Comparison of ENCODE assay signal across 18 cellular contexts in genomic region chrX:13190051-13190450, GRCh38.
DNase-seq lines count a peak whose midpoint lies in the region; ATAC-seq and TF ChIP-seq lines count a peak whose summit lies in the region.
"Had no signal": no experiment of that assay in that cellular context is flagged by ENCODE, and none has a peak within 500 bp of the region (broad histone marks: within the 10 kb centered on the region; RNA-seq: fewer than 3 reads in every experiment).

No MANE protein-coding gene starts in this region.

- H3K36me3 ChIP-seq in HAP-1 (replicated peaks) (no peaks in the 10 kb centered on the region), SK-N-SH (replicated peaks in 1 of 2; ENCODE audit: control insufficient read depth in 1 of 2, insufficient read depth in 2 of 2, low read length in 1 of 2) (no peaks in the 10 kb centered on the region)

- no peaks in the 10 kb centered on the region for H3K9me3 ChIP-seq in HAP-1
- H3K9me3 ChIP-seq in SK-N-SH, result no peaks in the 10 kb centered on the region

- TF ChIP-seq RAD21 in SK-N-SH (IDR thresholded peaks at IDR 0.05; ENCODE audit: low read length), result no peak

- H3K9me2 ChIP-seq in SK-N-SH, result no peaks in the 10 kb centered on the region

- no peak overlapping the region for H3K9ac ChIP-seq in SK-N-SH

- H3K4me2 ChIP-seq in SK-N-SH, result no peak overlapping the region

- H3K4me1 ChIP-seq in HAP-1, result peaks cover 14% of the 10 kb centered on the region
- H3K4me1 ChIP-seq in SK-N-SH (ENCODE audit: control insufficient read depth in 1 of 2, insufficient read depth in 2 of 2, low read depth in 1 of 2, low read length in 1 of 2), result peaks cover 0 to 3% of the 10 kb centered on the region in 2 experiments; a peak in 2 of 4 replicates

- H3K4me3 ChIP-seq in HAP-1, result no peak overlapping the region
- H3K4me3 ChIP-seq in SK-N-SH (ENCODE audit: low read depth in 2 of 2, low read length in 1 of 2), result no peak overlapping the region

- TF ChIP-seq EP300 in SK-N-SH (IDR thresholded peaks at IDR 0.05; ENCODE audit: borderline replicate concordance in 1 of 2, low read depth in 1 of 2, low read length in 1 of 2), result no peak

- no peak for ATAC-seq in HG03108 (IDR thresholded peaks at IDR 0.05; ENCODE audit: unreplicated experiment)
- ATAC-seq: HCT116 had no signal

- TF ChIP-seq CTCF in SK-N-SH (IDR thresholded peaks at IDR 0.05), result no peak

- no peaks in the 10 kb centered on the region for H3F3A ChIP-seq in SK-N-SH (replicated peaks; ENCODE audit: insufficient read depth)

- WGBS in SK-N-SH (ENCODE audit: low lambda C conversion rate), result 60% methylated on average over 3 of the region's 3 CpGs

- peak; percentile 4 for DNase-seq in COLO668 (lab: John Stamatoyannopoulos, UW; ENCODE audit: unreplicated experiment)
- peak; percentile 23 to 43 for DNase-seq in HAP-1 (ENCODE audit: low spot score in 2 of 2)
- DNase-seq in NCI-H526 treated with DMSO at 0.1 percent for 48 hours (lab: John Stamatoyannopoulos, UW), result peak; percentile 8
- DNase-seq in SK-N-SH, result no peak
- no peak for DNase-seq in RPMI8226
- no peak for DNase-seq in SKM-1 treated with dmso at 0.1 percent for 144 hours (lab: John Stamatoyannopoulos, UW; ENCODE audit: unreplicated experiment)
- DNase-seq in HCEC 1CT, result no peak
- DNase-seq: ACHN, AML-193, COR-L47, DMS79, MV-4-11, NCI-H1417, NCI-H2029, Right ventricle myocardium superior, T-helper 2 cell had no signal

- peak overlapping the region in 1 of 2 experiments; percentile 72; a peak in 1 of 4 replicates for H3K27ac ChIP-seq in SK-N-SH (ENCODE audit: low read depth in 2 of 2, low read length in 1 of 2)

- CTCF ChIA-PET in SK-N-SH (lab: Yijun Ruan, JAX), result interaction anchor here (0.6 kb wide), 1 partner anchor 558 kb away, joined by 3 read pairs; no protein-coding TSS in a partner anchor

- POLR2A ChIA-PET in SK-N-SH (lab: Yijun Ruan, JAX), result no interaction called here

- in situ Hi-C loops in HAP-1 (cut with MboI; ENCODE audit: low sequenced_read_pairs), result no loop called here

- H2AFZ ChIP-seq in SK-N-SH (ENCODE audit: low read depth), result no peak overlapping the region

- H3K27me3 ChIP-seq in HAP-1 (ENCODE audit: low read depth), result no peaks in the 10 kb centered on the region
- no peaks in the 10 kb centered on the region for H3K27me3 ChIP-seq in SK-N-SH (ENCODE audit: insufficient read depth)

- H4K20me1 ChIP-seq in SK-N-SH (ENCODE audit: insufficient read depth), result no peaks in the 10 kb centered on the region

- H3K79me2 ChIP-seq in SK-N-SH (ENCODE audit: insufficient read depth), result no peaks in the 10 kb centered on the region

TF ChIP-seq in SK-N-SH, 30 proteins besides CTCF, POLR2A, EP300 and RAD21:
- TF ChIP-seq IRF3 (IDR thresholded peaks at IDR 0.05; ENCODE audit: low read depth, low read length), result no peak
- peak; percentile 38; the same call in 1 of the 2 replicates for TF ChIP-seq PBX3 (IDR thresholded peaks at IDR 0.05)

Comparison
In these comparisons a context has a peak if more than half of its experiments do, and no peak if none do; other contexts are left out.
1. DNase-seq: peak in COLO668 (single experiment), HAP-1 (2 of 2) and NCI-H526 treated with DMSO at 0.1 percent for 48 hours (single experiment); none in SK-N-SH (single experiment), RPMI8226 (single experiment), SKM-1 treated with dmso at 0.1 percent for 144 hours (single experiment) and HCEC 1CT (single experiment).